1 cellular context compared by ENCODE assay signal in the genomic region with DNA sequence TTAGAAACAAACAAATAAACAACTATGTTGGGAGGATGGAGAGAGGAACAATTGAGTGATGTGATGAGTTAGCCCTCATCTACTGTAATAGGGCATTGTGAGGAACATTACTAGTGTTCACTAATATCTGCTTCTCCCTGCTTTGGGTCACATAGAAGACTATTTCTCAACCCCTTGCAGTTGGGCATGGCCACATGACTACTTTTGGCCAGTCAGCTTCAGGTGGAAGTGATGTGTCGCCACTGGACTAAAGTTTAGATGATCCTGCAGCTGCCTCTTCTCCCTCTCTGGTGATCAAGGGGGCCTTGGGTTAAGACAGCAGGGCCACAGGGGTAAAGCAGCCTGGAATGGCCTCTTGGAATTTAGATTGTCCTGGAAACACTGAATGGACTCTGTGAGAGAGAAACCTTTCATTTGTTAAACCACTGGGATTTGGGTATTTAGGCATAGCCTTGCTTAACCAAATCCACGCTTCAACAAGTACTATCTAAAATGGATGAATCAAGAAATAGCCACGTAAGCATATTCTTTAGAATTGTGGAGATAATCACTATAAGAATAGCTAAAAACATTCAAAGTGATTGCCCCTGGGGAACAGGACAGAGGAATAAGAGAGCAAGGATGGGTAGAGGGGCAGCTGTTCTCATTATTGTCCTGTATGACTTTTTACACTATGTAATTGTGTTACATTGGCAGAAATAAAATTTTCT.
TF ChIP-seq lines count a peak whose summit lies in the region.

No MANE protein-coding gene starts in this region.

TF ChIP-seq in IMR-90, 13 proteins besides CTCF, POLR2A, EP300 and RAD21:
- TF ChIP-seq BHLHE40 (IDR thresholded peaks at IDR 0.05; ENCODE audit: low read depth, low read length) (no peak), MAFK (IDR thresholded peaks at IDR 0.05; ENCODE audit: low read depth, low read length) (peak; percentile 92), CHD1 (IDR thresholded peaks at IDR 0.05; ENCODE audit: low read depth, low read length) (no peak), RFX5 (IDR thresholded peaks at IDR 0.05; ENCODE audit: low read depth, low read length) (no peak), MXI1 (IDR thresholded peaks at IDR 0.05; ENCODE audit: borderline replicate concordance, low read depth, low read length) (no peak), RCOR1 (IDR thresholded peaks at IDR 0.05; ENCODE audit: insufficient replicate concordance, low read length) (no peak), FOS (IDR thresholded peaks at IDR 0.05; ENCODE audit: low read depth, low read length) (no peak), CEBPB (IDR thresholded peaks at IDR 0.05; ENCODE audit: low read depth, low read length) (no peak), NFE2L2 (IDR thresholded peaks at IDR 0.05; ENCODE audit: low read depth, low read length) (no peak), USF2 (IDR thresholded peaks at IDR 0.05; ENCODE audit: low read depth, low read length) (peak; percentile 45; the same call in 1 of the 2 replicates), SMC3 (IDR thresholded peaks at IDR 0.05; ENCODE audit: low read depth, low read length) (no peak), MAZ (IDR thresholded peaks at IDR 0.05; ENCODE audit: borderline replicate concordance, low read depth, low read length) (no peak)
- TF ChIP-seq, protein P1, sequence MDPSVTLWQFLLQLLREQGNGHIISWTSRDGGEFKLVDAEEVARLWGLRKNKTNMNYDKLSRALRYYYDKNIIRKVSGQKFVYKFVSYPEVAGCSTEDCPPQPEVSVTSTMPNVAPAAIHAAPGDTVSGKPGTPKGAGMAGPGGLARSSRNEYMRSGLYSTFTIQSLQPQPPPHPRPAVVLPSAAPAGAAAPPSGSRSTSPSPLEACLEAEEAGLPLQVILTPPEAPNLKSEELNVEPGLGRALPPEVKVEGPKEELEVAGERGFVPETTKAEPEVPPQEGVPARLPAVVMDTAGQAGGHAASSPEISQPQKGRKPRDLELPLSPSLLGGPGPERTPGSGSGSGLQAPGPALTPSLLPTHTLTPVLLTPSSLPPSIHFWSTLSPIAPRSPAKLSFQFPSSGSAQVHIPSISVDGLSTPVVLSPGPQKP (IDR thresholded peaks at IDR 0.05; ENCODE audit: borderline replicate concordance, low read depth, low read length), result no peak
TF ChIP-seq in IMR-90: peak in this region for 2.
